ENCODE assay signal across 9 cellular contexts in the genomic region with DNA sequence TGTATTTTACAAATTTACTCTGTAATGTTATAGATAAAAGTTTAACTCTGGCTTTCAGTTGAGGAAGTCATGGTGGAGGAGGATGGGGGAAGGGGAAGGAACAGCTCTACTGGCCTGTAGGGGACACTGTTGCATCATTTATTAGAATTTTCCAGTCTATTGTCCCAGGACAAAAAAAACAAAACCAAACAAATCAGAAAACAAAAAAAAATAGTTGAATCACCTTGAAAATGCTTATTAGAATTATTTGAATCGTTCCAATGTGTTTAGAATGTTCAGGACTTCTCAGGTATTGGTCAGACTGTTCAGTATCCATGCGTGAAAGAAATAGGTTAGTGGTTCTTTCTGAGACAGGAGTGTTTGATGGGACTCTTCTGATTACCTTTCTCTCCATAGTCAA.
DNase-seq lines count a peak whose midpoint lies in the region; ATAC-seq, FAIRE-seq and TF ChIP-seq lines count a peak whose summit lies in the region.
"Had no signal": no experiment of that assay in that cellular context is flagged by ENCODE, and none has a peak within 500 bp of the region (broad histone marks: within the 10 kb centered on the region; RNA-seq: fewer than 3 reads in every experiment).

No MANE protein-coding gene starts in this region.

- no peak overlapping the region for H3K4me3 ChIP-seq in IMR-90 (ENCODE audit: insufficient read depth, low read depth, low read length)
- no peak overlapping the region for H3K4me3 ChIP-seq in kidney (ENCODE audit: low read length in 2 of 2)

- no peak overlapping the region for H3K4me2 ChIP-seq in IMR-90 (ENCODE audit: low read depth, low read length)

- no TSS peak for BruUV-seq in IMR-90 (replicated peaks; lab: Mats Ljungman, UMichigan)

- no peak overlapping the region for H4K91ac ChIP-seq in IMR-90 (ENCODE audit: insufficient read depth, low read depth, low read length)

- no peak overlapping the region for H2BK20ac ChIP-seq in IMR-90 (ENCODE audit: low read depth, low read length)

- no peak overlapping the region for H3K23ac ChIP-seq in IMR-90 (ENCODE audit: low read depth, low read length)

- CTCF ChIA-PET in IMR-90 (lab: Yijun Ruan, JAX): interaction anchor here (0.7 to 1.2 kb wide), 2 partner anchors 45 to 173 kb away, joined by 3 to 5 read pairs; no protein-coding TSS in a partner anchor

- no peaks in the 10 kb centered on the region for H3K27me3 Mint-ChIP-seq in T-helper 17 cell

- H3K27ac ChIP-seq in IMR-90 (ENCODE audit: insufficient read depth, low read length) (no peak overlapping the region), kidney (ENCODE audit: low read depth in 2 of 2, low read length in 2 of 2) (no peak overlapping the region)

- 0 out of 4 replicates have a peak, but pooled peaks cover 0 to 8% of the 10 kb centered on the region in 2 experiments for H3K79me1 ChIP-seq in IMR-90 (ENCODE audit: low read depth in 1 of 2, low read length in 2 of 2)

- H3K4me1 ChIP-seq in IMR-90 (ENCODE audit: control insufficient read depth, insufficient read depth, low read length): peaks cover 2% of the 10 kb centered on the region; the same call in 1 of the 2 replicates
- H3K4me1 ChIP-seq in kidney (ENCODE audit: control insufficient read depth in 1 of 2, insufficient read depth in 1 of 2, low read depth in 1 of 2, low read length in 2 of 2): no peaks in the 10 kb centered on the region

- no peak overlapping the region for H3K18ac ChIP-seq in IMR-90 (ENCODE audit: low read depth, low read length)

- intact Hi-C loops in IMR-90 (cut with micrococcal nuclease): loop anchor here (1.0 to 10.0 kb wide), 8 partner anchors 173 to 1599 kb away; a partner anchor contains a TSS
- intact Hi-C loops in kidney (cut with DNase I): no loop called here

- no peak overlapping the region for H2BK15ac ChIP-seq in IMR-90 (ENCODE audit: low read depth, low read length)

- H3K27ac Mint-ChIP-seq in T-helper 17 cell: no peak overlapping the region

- in situ Hi-C loops in IMR-90 (cut with MboI; ENCODE audit: low sequenced_read_pairs): no loop called here

- H2BK120ac ChIP-seq in IMR-90 (ENCODE audit: low read depth, low read length): no peak overlapping the region

- no peak overlapping the region for H3K9ac ChIP-seq in IMR-90 (ENCODE audit: low read depth, low read length)
- H3K9ac ChIP-seq in kidney (ENCODE audit: low read length in 2 of 2): no peak overlapping the region

- dilution Hi-C loops in IMR-90 (cut with HindIII; ENCODE audit: low sequenced_read_pairs, unreplicated experiment): no loop called here

- no peaks in the 10 kb centered on the region for H4K20me1 ChIP-seq in IMR-90 (ENCODE audit: insufficient read depth, low read length)

- no peak overlapping the region for H2BK5ac ChIP-seq in IMR-90 (ENCODE audit: low read depth, low read length, poor library complexity, severe bottlenecking)

- H4K8ac ChIP-seq in IMR-90 (ENCODE audit: low read depth in 2 of 2, low read length in 2 of 2): no peak overlapping the region

- H4K5ac ChIP-seq in IMR-90 (ENCODE audit: low read depth, low read length): no peak overlapping the region

- H3K27me3 ChIP-seq in IMR-90 (ENCODE audit: control insufficient read depth, insufficient read depth, low read length): no peaks in the 10 kb centered on the region

- H2AFZ ChIP-seq in IMR-90 (replicated peaks; ENCODE audit: low read length, poor library complexity): no peak overlapping the region

- H2AK9ac ChIP-seq in IMR-90 (replicated peaks; ENCODE audit: low read depth, low read length, poor library complexity): no peak overlapping the region

- no CpG with 5 or more reads among the region's 2 CpGs for WGBS in IMR-90 (ENCODE audit: extremely low coverage in 2 of 2, insufficient read length in 1 of 2), 2 experiments

- H3K4me3 Mint-ChIP-seq in T-helper 17 cell: no peak overlapping the region

- DNase-seq in GDM1 (lab: John Stamatoyannopoulos, UW): peak; percentile 26
- DNase-seq in IMR-90: peak; percentile 64
- peak; percentile 65 for DNase-seq in astrocyte of the hippocampus (ENCODE audit: low read depth, low spot score)
- DNase-seq in kidney: no peak
- DNase-seq in T-helper 17 cell: no peak
- DNase-seq in DMS114 treated with DMSO at 0.1 percent for 48 hours (lab: John Stamatoyannopoulos, UW; ENCODE audit: unreplicated experiment): no peak
- no peak for DNase-seq in stimulated activated naive CD4-positive, alpha-beta T cell treated with Interleukin-2 at 50 U/mL for 16 hours (lab: John Stamatoyannopoulos, UW)

- peak; percentile 74 for ATAC-seq in IMR-90 (ENCODE audit: low read depth)
- no peak for ATAC-seq in T-helper 17 cell
- ATAC-seq in HG03565 (IDR thresholded peaks at IDR 0.05; ENCODE audit: unreplicated experiment): no peak

- POLR2A ChIA-PET in IMR-90 (lab: Charles Lee; ENCODE audit: unreplicated experiment): no interaction called here

- H3K36me3 ChIP-seq in IMR-90 (ENCODE audit: control insufficient read depth, insufficient read depth, low read length) (0 out of 2 replicates have a peak, but pooled peaks cover 2% of the 10 kb centered on the region), kidney (ENCODE audit: control insufficient read depth in 1 of 2, insufficient read depth in 2 of 2, low read length in 2 of 2) (peaks cover 0 to 2% of the 10 kb centered on the region in 2 donors)

- H3K9me3 ChIP-seq in IMR-90 (ENCODE audit: control insufficient read depth, insufficient read depth, low read length) (no peaks in the 10 kb centered on the region), kidney (ENCODE audit: control insufficient read depth in 1 of 2, low read length in 2 of 2) (no peaks in the 10 kb centered on the region), T-helper 17 cell (ENCODE audit: control insufficient read depth, low read length, poor library complexity, severe bottlenecking) (no peaks in the 10 kb centered on the region)

- peak; percentile 90 for TF ChIP-seq RAD21 in IMR-90 (IDR thresholded peaks at IDR 0.05; ENCODE audit: low read length)

- no peak overlapping the region for H3K14ac ChIP-seq in IMR-90 (replicated peaks; ENCODE audit: low read depth, low read length)

- peaks cover 18% of the 10 kb centered on the region for H3K4me1 Mint-ChIP-seq in T-helper 17 cell

- H3K36me3 Mint-ChIP-seq in T-helper 17 cell (ENCODE audit: low read depth): peaks cover 6% of the 10 kb centered on the region

- no peak overlapping the region for H3K56ac ChIP-seq in IMR-90 (ENCODE audit: extremely low read depth, insufficient read depth, low read length)

- TF ChIP-seq POLR2A in IMR-90 (IDR thresholded peaks at IDR 0.05; ENCODE audit: low read depth, low read length): no peak

- H2AK5ac ChIP-seq in IMR-90 (ENCODE audit: low read depth, low read length): no peak overlapping the region

- no peak overlapping the region for H3K4ac ChIP-seq in IMR-90 (ENCODE audit: low read depth, low read length)

- TF ChIP-seq CTCF in IMR-90 (conservative IDR thresholded peaks at IDR 0.05; ENCODE audit: low read depth, low read length) (peak; percentile 89), kidney (IDR thresholded peaks at IDR 0.05; ENCODE audit: borderline replicate concordance, extremely low read depth, insufficient read depth) (peak; percentile 67)

- peak; percentile 72 for FAIRE-seq in kidney (lab: Jason Lieb, UNC)
- FAIRE-seq: TTC549 had no signal

- H3K9me1 ChIP-seq in IMR-90 (ENCODE audit: insufficient read depth, low read length): no peaks in the 10 kb centered on the region

TF ChIP-seq in IMR-90, 13 proteins besides CTCF, POLR2A, EP300 and RAD21:
- TF ChIP-seq CHD1 (IDR thresholded peaks at IDR 0.05; ENCODE audit: low read depth, low read length): no peak
- no peak for TF ChIP-seq BHLHE40 (IDR thresholded peaks at IDR 0.05; ENCODE audit: low read depth, low read length)
- no peak for TF ChIP-seq RCOR1 (IDR thresholded peaks at IDR 0.05; ENCODE audit: insufficient replicate concordance, low read length)
- no peak for TF ChIP-seq FOS (IDR thresholded peaks at IDR 0.05; ENCODE audit: low read depth, low read length)
- no peak for TF ChIP-seq MXI1 (IDR thresholded peaks at IDR 0.05; ENCODE audit: borderline replicate concordance, low read depth, low read length)
- TF ChIP-seq MAZ (IDR thresholded peaks at IDR 0.05; ENCODE audit: borderline replicate concordance, low read depth, low read length): no peak
- no peak for TF ChIP-seq RFX5 (IDR thresholded peaks at IDR 0.05; ENCODE audit: low read depth, low read length)
- TF ChIP-seq SMC3 (IDR thresholded peaks at IDR 0.05; ENCODE audit: low read depth, low read length): peak; percentile 87
- TF ChIP-seq NFE2L2 (IDR thresholded peaks at IDR 0.05; ENCODE audit: low read depth, low read length): no peak
- TF ChIP-seq, protein P1, sequence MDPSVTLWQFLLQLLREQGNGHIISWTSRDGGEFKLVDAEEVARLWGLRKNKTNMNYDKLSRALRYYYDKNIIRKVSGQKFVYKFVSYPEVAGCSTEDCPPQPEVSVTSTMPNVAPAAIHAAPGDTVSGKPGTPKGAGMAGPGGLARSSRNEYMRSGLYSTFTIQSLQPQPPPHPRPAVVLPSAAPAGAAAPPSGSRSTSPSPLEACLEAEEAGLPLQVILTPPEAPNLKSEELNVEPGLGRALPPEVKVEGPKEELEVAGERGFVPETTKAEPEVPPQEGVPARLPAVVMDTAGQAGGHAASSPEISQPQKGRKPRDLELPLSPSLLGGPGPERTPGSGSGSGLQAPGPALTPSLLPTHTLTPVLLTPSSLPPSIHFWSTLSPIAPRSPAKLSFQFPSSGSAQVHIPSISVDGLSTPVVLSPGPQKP (IDR thresholded peaks at IDR 0.05; ENCODE audit: borderline replicate concordance, low read depth, low read length): no peak
- TF ChIP-seq MAFK (IDR thresholded peaks at IDR 0.05; ENCODE audit: low read depth, low read length): no peak
- TF ChIP-seq, protein P2, sequence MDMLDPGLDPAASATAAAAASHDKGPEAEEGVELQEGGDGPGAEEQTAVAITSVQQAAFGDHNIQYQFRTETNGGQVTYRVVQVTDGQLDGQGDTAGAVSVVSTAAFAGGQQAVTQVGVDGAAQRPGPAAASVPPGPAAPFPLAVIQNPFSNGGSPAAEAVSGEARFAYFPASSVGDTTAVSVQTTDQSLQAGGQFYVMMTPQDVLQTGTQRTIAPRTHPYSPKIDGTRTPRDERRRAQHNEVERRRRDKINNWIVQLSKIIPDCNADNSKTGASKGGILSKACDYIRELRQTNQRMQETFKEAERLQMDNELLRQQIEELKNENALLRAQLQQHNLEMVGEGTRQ (IDR thresholded peaks at IDR 0.05; ENCODE audit: low read depth, low read length): no peak
- TF ChIP-seq CEBPB (IDR thresholded peaks at IDR 0.05; ENCODE audit: low read depth, low read length): peak; percentile 52

Comparison
In these comparisons a context has a peak if more than half of its experiments do, and no peak if none do; other contexts are left out.
1. DNase-seq: peak in GDM1 (single experiment), IMR-90 (single experiment) and astrocyte of the hippocampus (single experiment); none in kidney (single experiment), T-helper 17 cell (0 of 3), DMS114 treated with DMSO at 0.1 percent for 48 hours (single experiment) and stimulated activated naive CD4-positive, alpha-beta T cell treated with Interleukin-2 at 50 U/mL for 16 hours (single experiment).